ENCODE assay signal across 16 cellular contexts in the genomic region with DNA sequence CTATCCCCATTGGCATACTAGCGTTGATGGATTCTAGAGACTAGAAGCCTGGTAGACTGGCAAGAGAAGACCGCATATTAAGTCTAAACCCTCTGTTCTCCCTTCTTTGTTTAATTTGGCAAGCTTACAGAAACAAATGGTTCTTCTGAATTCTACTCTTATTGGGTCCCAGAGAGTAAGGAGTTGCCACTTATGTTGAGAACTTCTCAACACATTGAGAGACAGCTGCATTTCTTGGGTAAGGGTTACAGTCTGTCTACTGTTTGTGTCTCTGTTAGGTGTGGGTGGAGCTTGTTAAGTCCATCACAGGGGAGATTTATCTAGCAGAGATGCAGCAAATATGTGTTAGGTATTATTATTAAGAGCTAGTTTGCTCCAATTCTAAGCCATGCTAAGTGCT.
A peak's percentile ranks its signal among the peaks of the same experiment; 100 is the strongest.
DNase-seq lines count a peak whose midpoint lies in the region; ATAC-seq and TF ChIP-seq lines count a peak whose summit lies in the region.
"Had no signal": no experiment of that assay in that cellular context is flagged by ENCODE, and none has a peak within 500 bp of the region (broad histone marks: within the 10 kb centered on the region; RNA-seq: fewer than 3 reads in every experiment).

No MANE protein-coding gene starts in this region.

- H3K36me3 ChIP-seq in A673 (ENCODE audit: insufficient read depth, low read length, poor library complexity, severe bottlenecking) (no peaks in the 10 kb centered on the region), left lung (no peaks in the 10 kb centered on the region)

- POLR2A ChIA-PET in A673 (lab: Charles Lee; ENCODE audit: low non-redundant PET): no interaction called here
- POLR2A ChIA-PET in MCF 10A (lab: Yijun Ruan, JAX): interaction anchor here (0.6 kb wide), 1 partner anchor 1012 kb away, joined by 3 read pairs; no protein-coding TSS in a partner anchor

- DNase-seq in NCI-H1417 (lab: John Stamatoyannopoulos, UW) (peak; percentile 9 to 55 (median 37)), NCI-H1417 treated with DMSO at 0.1 percent for 48 hours (lab: John Stamatoyannopoulos, UW) (no peak), A673 (ENCODE audit: low spot score) (peak; percentile 61), DMS79 (lab: John Stamatoyannopoulos, UW) (peak; percentile 88), left lung (no peak), sciatic nerve (ENCODE audit: low spot score) (no peak), NCI-H526 treated with DMSO at 0.1 percent for 48 hours (lab: John Stamatoyannopoulos, UW) (no peak), MCF 10A (ENCODE audit: unreplicated experiment) (no peak)
- DNase-seq: AML-193; Caco-2; CD4-positive, alpha-beta T cell; GF-D8; H9; IMR-90 had no signal

- CTCF ChIA-PET in A673 (lab: Charles Lee) (no interaction called here), MCF 10A (lab: Yijun Ruan, JAX) (interaction anchor here (1.0 to 2.2 kb wide), 4 partner anchors 12 to 108 kb away, joined by 3 to 9 read pairs (median 3); no protein-coding TSS in a partner anchor)

- H3K9me3 ChIP-seq in A673 (ENCODE audit: low read depth, low read length, poor library complexity, severe bottlenecking): no peaks in the 10 kb centered on the region
- no peaks in the 10 kb centered on the region for H3K9me3 ChIP-seq in left lung
- H3K9me3 ChIP-seq: Caco-2 had no signal

- intact Hi-C loops in A673 (cut with micrococcal nuclease; ENCODE audit: unreplicated experiment) (loop anchor here (10.0 kb wide), 3 partner anchors 204 to 576 kb away; no protein-coding TSS in a partner anchor), left lung (cut with DNase I) (no loop called here), sciatic nerve (cut with DNase I) (no loop called here), MCF 10A (cut with micrococcal nuclease) (no loop called here)

- BruUV-seq in A673 (replicated peaks; lab: Mats Ljungman, UMichigan) (no TSS peak), MCF 10A (replicated peaks; lab: Mats Ljungman, UMichigan) (no TSS peak)

- no peak overlapping the region for H3K4me3 Mint-ChIP-seq in MCF 10A (ENCODE audit: unreplicated experiment)
- H3K4me3 Mint-ChIP-seq: CD4-positive, alpha-beta T cell; H9 had no signal

- H3K27ac Mint-ChIP-seq in MCF 10A (ENCODE audit: low read depth, unreplicated experiment): no peak overlapping the region
- H3K27ac Mint-ChIP-seq: CD4-positive, alpha-beta T cell; H9 had no signal

- H3K27me3 ChIP-seq in A673 (replicated peaks; ENCODE audit: insufficient read depth, low read depth, low read length, poor library complexity) (peaks cover 8% of the 10 kb centered on the region), left lung (peaks cover 0 to 6% of the 10 kb centered on the region in 2 donors)

- no peak overlapping the region for H3K4me3 ChIP-seq in A673 (ENCODE audit: low read depth, low read length, poor library complexity, severe bottlenecking)
- no peak overlapping the region for H3K4me3 ChIP-seq in left lung
- H3K4me3 ChIP-seq: K562 had no signal

- H3K4me1 ChIP-seq in A673 (ENCODE audit: insufficient read depth, low read length, poor library complexity, severe bottlenecking) (peaks cover 17% of the 10 kb centered on the region), left lung (no peaks in the 10 kb centered on the region)
- H3K4me1 ChIP-seq: Caco-2 had no signal

- H3K36me3 Mint-ChIP-seq in MCF 10A (ENCODE audit: insufficient read depth, unreplicated experiment): no peaks in the 10 kb centered on the region

- no peaks in the 10 kb centered on the region for H3K27me3 Mint-ChIP-seq in MCF 10A (ENCODE audit: insufficient read depth, unreplicated experiment)

- ATAC-seq in left lung: peak; percentile 76
- no peak for ATAC-seq in sciatic nerve
- ATAC-seq: K562 had no signal

- no peaks in the 10 kb centered on the region for H3K9me3 Mint-ChIP-seq in MCF 10A (ENCODE audit: unreplicated experiment)
- H3K9me3 Mint-ChIP-seq: CD4-positive, alpha-beta T cell; H9 had no signal

- TF ChIP-seq CTCF in A673 (conservative IDR thresholded peaks at IDR 0.05; ENCODE audit: low read depth, low read length) (no peak), left lung (IDR thresholded peaks at IDR 0.05) (no peak), MCF 10A (IDR thresholded peaks at IDR 0.05; ENCODE audit: unreplicated experiment) (no peak)

- H3K4me1 Mint-ChIP-seq in MCF 10A (ENCODE audit: insufficient read depth, unreplicated experiment): peaks cover 5% of the 10 kb centered on the region
- H3K4me1 Mint-ChIP-seq: H9 had no signal

- H3K27ac ChIP-seq in A673 (ENCODE audit: low read depth, low read length, poor library complexity, severe bottlenecking) (peak overlapping the region; percentile 8), left lung (no peak overlapping the region)
- H3K27ac ChIP-seq: C4-2B had no signal

Comparison
In these comparisons a context has a peak if more than half of its experiments do, and no peak if none do; other contexts are left out.
1. DNase-seq: peak in NCI-H1417 (3 of 3), A673 (single experiment) and DMS79 (single experiment); none in NCI-H1417 treated with DMSO at 0.1 percent for 48 hours (single experiment), left lung (0 of 2), sciatic nerve (single experiment), NCI-H526 treated with DMSO at 0.1 percent for 48 hours (single experiment) and MCF 10A (single experiment).